In the genomic region with DNA sequence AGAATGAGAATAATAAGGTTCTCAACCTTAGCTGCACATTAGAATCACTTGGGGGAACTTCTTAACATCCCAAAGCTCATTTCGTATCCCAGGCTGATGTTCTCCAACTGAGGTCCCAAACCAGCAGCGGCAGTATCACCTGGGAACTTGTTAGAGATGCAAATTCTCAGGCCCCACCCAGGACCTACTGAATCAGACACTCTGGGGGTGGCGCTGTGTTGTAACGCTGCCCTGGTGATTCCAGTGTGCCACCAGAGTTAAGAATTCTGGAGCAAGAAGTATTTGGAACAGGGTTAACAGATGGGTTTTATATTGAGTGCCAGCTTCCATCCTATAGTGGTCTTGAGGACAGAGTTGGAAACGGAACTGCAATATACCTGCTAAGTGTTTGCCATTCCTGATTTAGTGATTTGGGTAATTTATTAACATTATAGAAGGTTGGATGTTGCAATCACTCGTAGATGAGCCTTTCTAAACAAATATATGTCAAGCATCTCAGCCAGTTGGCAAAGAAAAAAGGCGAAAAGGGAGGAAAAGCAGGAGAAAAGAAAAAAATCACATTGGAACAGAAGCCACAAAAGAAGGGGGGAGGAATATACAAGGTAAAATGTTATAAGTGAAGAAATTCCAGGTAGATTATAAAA, we compare ENCODE assay signal across 21 cellular contexts.
DNase-seq lines count a peak whose midpoint lies in the region; FAIRE-seq and TF ChIP-seq lines count a peak whose summit lies in the region.
"Had no signal": no experiment of that assay in that cellular context is flagged by ENCODE, and none has a peak within 500 bp of the region (broad histone marks: within the 10 kb centered on the region; RNA-seq: fewer than 3 reads in every experiment).

No MANE protein-coding gene starts in this region.

- H3K79me2 ChIP-seq in H1 (ENCODE audit: control insufficient read depth in 1 of 2, insufficient read depth in 2 of 2, low read length in 2 of 2) (no peaks in the 10 kb centered on the region), neural progenitor cell (ENCODE audit: low read depth) (peaks cover 3% of the 10 kb centered on the region)

- DNase-seq in NCI-H748 (lab: John Stamatoyannopoulos, UW; ENCODE audit: unreplicated experiment) (peak; percentile 11), NCI-H748 treated with DMSO at 0.1 percent for 48 hours (lab: John Stamatoyannopoulos, UW) (no peak), NCI-H69 (lab: John Stamatoyannopoulos, UW) (peak; percentile 7), H1 (ENCODE audit: low read depth in 1 of 2, low spot score in 2 of 2) (no peak), neural progenitor cell (ENCODE audit: low spot score) (peak; percentile 18), NOMO-1 treated with DMSO at 0.1 percent for 48 hours (lab: John Stamatoyannopoulos, UW; ENCODE audit: unreplicated experiment) (no peak)
- no peak for DNase-seq in activated T-cell treated with anti-CD3 and anti-CD28 coated beads, Interleukin-2, amount 50 U/mL, for 1 hour
- DNase-seq in activated T-helper 1 cell treated with anti-CD3 and anti-CD28 coated beads, Interleukin-12 subunit alpha, Interleukin-12 subunit beta, Interleukin-2, Interleukin-4 antibody, amounts not matched to agents 30 ng/mL and 10 ng/mL and 1 ng/mL, durations not matched to agents 14 hours and 24 hours and 36 hours (ENCODE audit: low spot score) = no peak
- DNase-seq: HFFc6, NCI-H1092, NCI-H1436, NCI-H1930, NCI-H2171 treated with DMSO at 0.1 percent for 48 hours, OCI-M1, SJCRH30 had no signal

- H3K9me3 Mint-ChIP-seq in neural progenitor cell = no peaks in the 10 kb centered on the region
- H3K9me3 Mint-ChIP-seq in activated T-helper 1 cell treated with anti-CD3 and anti-CD28 coated beads, Interleukin-12 subunit alpha, Interleukin-12 subunit beta, Interleukin-2, Interleukin-4 antibody, amounts not matched to agents 30 ng/mL and 10 ng/mL and 1 ng/mL, durations not matched to agents 14 hours and 24 hours and 36 hours = no peaks in the 10 kb centered on the region
- H3K9me3 Mint-ChIP-seq: HFFc6 had no signal

- no peak overlapping the region for H3K9ac ChIP-seq in H1 (replicated peaks in 1 of 4; ENCODE audit: extremely low read depth in 1 of 4, low read depth in 3 of 4, low read length in 3 of 4)
- no peak overlapping the region for H3K9ac ChIP-seq in neural progenitor cell

- no peak overlapping the region for H2BK15ac ChIP-seq in H1 (ENCODE audit: low read length)

- H2BK12ac ChIP-seq in H1 (ENCODE audit: low read depth, low read length) = no peak overlapping the region

- no peak overlapping the region for H4K8ac ChIP-seq in H1 (ENCODE audit: extremely low read depth, insufficient read depth, low read length)

- H3K4me3 ChIP-seq in H1 (ENCODE audit: extremely low read depth in 1 of 4, insufficient read depth in 2 of 4, low read depth in 3 of 4, low read length in 4 of 4) (no peak overlapping the region), neural progenitor cell (no peak overlapping the region)
- H3K4me3 ChIP-seq: K562, SJCRH30 had no signal

- H2BK20ac ChIP-seq in H1 (ENCODE audit: low read length) = no peak overlapping the region

- H3K27me3 Mint-ChIP-seq in neural progenitor cell (ENCODE audit: insufficient read depth, low read depth) = peaks cover 2% of the 10 kb centered on the region
- no peaks in the 10 kb centered on the region for H3K27me3 Mint-ChIP-seq in activated T-helper 1 cell treated with anti-CD3 and anti-CD28 coated beads, Interleukin-12 subunit alpha, Interleukin-12 subunit beta, Interleukin-2, Interleukin-4 antibody, amounts not matched to agents 30 ng/mL and 10 ng/mL and 1 ng/mL, durations not matched to agents 14 hours and 24 hours and 36 hours (ENCODE audit: insufficient read depth)
- H3K27me3 Mint-ChIP-seq: B cell had no signal

- no peak overlapping the region for H3K56ac ChIP-seq in H1 (replicated peaks; ENCODE audit: insufficient read length, low read depth, low read length)

- no peak overlapping the region for H3K4me3 Mint-ChIP-seq in neural progenitor cell
- H3K4me3 Mint-ChIP-seq in activated T-helper 1 cell treated with anti-CD3 and anti-CD28 coated beads, Interleukin-12 subunit alpha, Interleukin-12 subunit beta, Interleukin-2, Interleukin-4 antibody, amounts not matched to agents 30 ng/mL and 10 ng/mL and 1 ng/mL, durations not matched to agents 14 hours and 24 hours and 36 hours = no peak overlapping the region
- H3K4me3 Mint-ChIP-seq: B cell, CD14-positive monocyte, HFFc6 had no signal

- no peaks in the 10 kb centered on the region for H4K20me1 ChIP-seq in H1 (replicated peaks in 1 of 2; ENCODE audit: control insufficient read depth in 1 of 2, insufficient read depth in 2 of 2, low read length in 2 of 2)
- no peaks in the 10 kb centered on the region for H4K20me1 ChIP-seq in neural progenitor cell (ENCODE audit: low read depth)

- TF ChIP-seq CTCF in H1 (IDR thresholded peaks at IDR 0.05; ENCODE audit: control extremely low read depth in 1 of 3, insufficient read depth in 1 of 3, low read depth in 1 of 3, low read length in 3 of 3) (no peak), neural progenitor cell (IDR thresholded peaks at IDR 0.05) (peak; percentile 19)

- H3K27ac Mint-ChIP-seq in neural progenitor cell = no peak overlapping the region
- no peak overlapping the region for H3K27ac Mint-ChIP-seq in activated T-helper 1 cell treated with anti-CD3 and anti-CD28 coated beads, Interleukin-12 subunit alpha, Interleukin-12 subunit beta, Interleukin-2, Interleukin-4 antibody, amounts not matched to agents 30 ng/mL and 10 ng/mL and 1 ng/mL, durations not matched to agents 14 hours and 24 hours and 36 hours
- H3K27ac Mint-ChIP-seq: B cell, CD14-positive monocyte, HFFc6 had no signal

- H3K4me2 ChIP-seq in H1 (ENCODE audit: insufficient read depth in 1 of 2, low read depth in 2 of 2, low read length in 2 of 2) (no peak overlapping the region), neural progenitor cell (peak overlapping the region; percentile 14)

- no peaks in the 10 kb centered on the region for H3K27me3 ChIP-seq in H1 (replicated peaks in 1 of 4; ENCODE audit: control insufficient read depth in 3 of 4, extremely low read depth in 1 of 4, insufficient read depth in 3 of 4, low read length in 3 of 4)
- no peaks in the 10 kb centered on the region for H3K27me3 ChIP-seq in neural progenitor cell
- H3K27me3 ChIP-seq: SJCRH30 had no signal

- no peak overlapping the region for H3K14ac ChIP-seq in H1 (ENCODE audit: insufficient read length)

- H3K4me1 Mint-ChIP-seq in neural progenitor cell = peaks cover 44% of the 10 kb centered on the region
- peaks cover 4% of the 10 kb centered on the region for H3K4me1 Mint-ChIP-seq in activated T-helper 1 cell treated with anti-CD3 and anti-CD28 coated beads, Interleukin-12 subunit alpha, Interleukin-12 subunit beta, Interleukin-2, Interleukin-4 antibody, amounts not matched to agents 30 ng/mL and 10 ng/mL and 1 ng/mL, durations not matched to agents 14 hours and 24 hours and 36 hours (ENCODE audit: low read depth)
- H3K4me1 Mint-ChIP-seq: B cell, CD14-positive monocyte had no signal

- no peak overlapping the region for H4K91ac ChIP-seq in H1 (replicated peaks; ENCODE audit: insufficient read length, low read length)

- H3K79me1 ChIP-seq in H1 (ENCODE audit: low read depth, low read length) = no peaks in the 10 kb centered on the region

- FAIRE-seq in H1 (lab: Jason Lieb, UNC) = peak; percentile 73
- FAIRE-seq: GM12892, H54, K562, RCC 7860 had no signal

- TF ChIP-seq POLR2A in H1 (IDR thresholded peaks at IDR 0.05; ENCODE audit: control extremely low read depth in 1 of 2, low read depth in 2 of 2, low read length in 2 of 2) = no peak

- H3K9me3 ChIP-seq in H1 (ENCODE audit: insufficient read depth in 2 of 2, low read depth in 1 of 2, low read length in 1 of 2) = no peaks in the 10 kb centered on the region
- H3K9me3 ChIP-seq in neural progenitor cell (ENCODE audit: low read depth) = no peaks in the 10 kb centered on the region
- H3K9me3 ChIP-seq: SJCRH30 had no signal

- H2BK120ac ChIP-seq in H1 (replicated peaks; ENCODE audit: low read depth, low read length) = no peak overlapping the region

- TF ChIP-seq EP300 in H1 (IDR thresholded peaks at IDR 0.05; ENCODE audit: borderline replicate concordance in 1 of 2, low read depth in 2 of 2, low read length in 2 of 2) = no peak

- H3K4me1 ChIP-seq in H1 (replicated peaks in 1 of 4; ENCODE audit: control insufficient read depth in 3 of 4, insufficient read depth in 4 of 4, low read length in 3 of 4) (peaks cover 0 to 4% (median 1%) of the 10 kb centered on the region in 4 experiments; a peak in 2 of 7 replicates), neural progenitor cell (peaks cover 56% of the 10 kb centered on the region)
- H3K4me1 ChIP-seq: SJCRH30 had no signal

- WGBS in H1 (ENCODE audit: extremely low coverage in 1 of 2, insufficient coverage in 1 of 2, insufficient read length in 1 of 2, insufficient replicate concordance in 2 of 2, low coverage in 1 of 2, low lambda C conversion rate in 2 of 2, missing lambda C conversion rate in 1 of 2), 2 experiments = 45% methylated on average over 7 of the region's 7 CpGs; no CpG with 5 or more reads in 1 of the 2 experiments

- CTCF ChIA-PET in H1 (lab: Charles Lee; ENCODE audit: partially characterized antibody) = interaction anchor here (1.0 to 1.2 kb wide), 2 partner anchors 15 to 80 kb away, joined by 3 to 4 read pairs; no protein-coding TSS in a partner anchor

- no peaks in the 10 kb centered on the region for H3K23me2 ChIP-seq in H1 (ENCODE audit: low read depth, low read length)

- POLR2A ChIA-PET in H1 (lab: Charles Lee; ENCODE audit: partially characterized antibody) = no interaction called here

- H2AFZ ChIP-seq in H1 (ENCODE audit: low read length) = no peak overlapping the region
- H2AFZ ChIP-seq in neural progenitor cell (replicated peaks) = no peak overlapping the region

- no peak for TF ChIP-seq RAD21 in H1 (IDR thresholded peaks at IDR 0.05 in 1 of 2, conservative IDR thresholded peaks at IDR 0.05 in 1 of 2; ENCODE audit: low read depth in 2 of 2, low read length in 2 of 2)

- peaks cover 2% of the 10 kb centered on the region for H3K36me3 Mint-ChIP-seq in neural progenitor cell
- peaks cover 2% of the 10 kb centered on the region for H3K36me3 Mint-ChIP-seq in activated T-helper 1 cell treated with anti-CD3 and anti-CD28 coated beads, Interleukin-12 subunit alpha, Interleukin-12 subunit beta, Interleukin-2, Interleukin-4 antibody, amounts not matched to agents 30 ng/mL and 10 ng/mL and 1 ng/mL, durations not matched to agents 14 hours and 24 hours and 36 hours (ENCODE audit: low read depth)

- H3F3A ChIP-seq in neural progenitor cell (ENCODE audit: low read depth) = peaks cover 50% of the 10 kb centered on the region

- no peak overlapping the region for H3K23ac ChIP-seq in H1 (ENCODE audit: insufficient read length)

- intact Hi-C loops in activated T-helper 1 cell treated with anti-CD3 and anti-CD28 coated beads, Interleukin-12 subunit alpha, Interleukin-12 subunit beta, Interleukin-2, Interleukin-4 antibody, amounts not matched to agents 30 ng/mL and 10 ng/mL and 1 ng/mL, durations not matched to agents 14 hours and 24 hours and 36 hours (cut with micrococcal nuclease) = no loop called here

- H3K27ac ChIP-seq in H1 (ENCODE audit: low read depth, low read length) = no peak overlapping the region
- peak overlapping the region; percentile 66 for H3K27ac ChIP-seq in neural progenitor cell
- H3K27ac ChIP-seq: SJCRH30 had no signal

- no peak overlapping the region for H2BK5ac ChIP-seq in H1 (ENCODE audit: low read depth, low read length)

- H4K5ac ChIP-seq in H1 (ENCODE audit: insufficient read length, low read depth, low read length) = no peak overlapping the region

- H3K36me3 ChIP-seq in H1 (ENCODE audit: control insufficient read depth in 2 of 4, insufficient read depth in 4 of 4, low read length in 3 of 4) (no peaks in the 10 kb centered on the region), neural progenitor cell (no peaks in the 10 kb centered on the region)
- H3K36me3 ChIP-seq: SJCRH30 had no signal

- no peak overlapping the region for H3K18ac ChIP-seq in H1 (ENCODE audit: extremely low read depth, low read length)

- no peak overlapping the region for H3K4ac ChIP-seq in H1 (replicated peaks; ENCODE audit: insufficient read length, low read depth, low read length)

- H2AK5ac ChIP-seq in H1 (ENCODE audit: low read depth, low read length) = no peak overlapping the region

Comparison
In these comparisons a context has a peak if more than half of its experiments do, and no peak if none do; other contexts are left out.
1. DNase-seq: peak in NCI-H748 (single experiment), NCI-H69 (single experiment) and neural progenitor cell (single experiment); none in NCI-H748 treated with DMSO at 0.1 percent for 48 hours (single experiment), H1 (0 of 2), NOMO-1 treated with DMSO at 0.1 percent for 48 hours (single experiment), activated T-cell treated with anti-CD3 and anti-CD28 coated beads, Interleukin-2, amount 50 U/mL, for 1 hour (single experiment) and activated T-helper 1 cell treated with anti-CD3 and anti-CD28 coated beads, Interleukin-12 subunit alpha, Interleukin-12 subunit beta, Interleukin-2, Interleukin-4 antibody, amounts not matched to agents 30 ng/mL and 10 ng/mL and 1 ng/mL, durations not matched to agents 14 hours and 24 hours and 36 hours (single experiment).